In genomic region chr3:54621181-54621580, GRCh38 we compare ENCODE assay signal across 22 cellular contexts.
A peak's percentile ranks its signal among the peaks of the same experiment; 100 is the strongest.
DNase-seq lines count a peak whose midpoint lies in the region; ATAC-seq and TF ChIP-seq lines count a peak whose summit lies in the region.
"Had no signal": no experiment of that assay in that cellular context is flagged by ENCODE, and none has a peak within 500 bp of the region (broad histone marks: within the 10 kb centered on the region; RNA-seq: fewer than 3 reads in every experiment).

No MANE protein-coding gene starts in this region.

- in situ Hi-C loops in mammary epithelial cell (cut with MboI; ENCODE audit: low sequenced_read_pairs in 2 of 2) = no loop called here

- no peaks in the 10 kb centered on the region for H3K36me3 Mint-ChIP-seq in MCF 10A (ENCODE audit: insufficient read depth, unreplicated experiment)
- H3K36me3 Mint-ChIP-seq: activated naive CD8-positive, alpha-beta T cell had no signal

- H3K4me3 ChIP-seq in mammary epithelial cell (replicated peaks in 1 of 3; ENCODE audit: insufficient read depth in 1 of 3, low read depth in 2 of 3, low read length in 3 of 3) = no peak overlapping the region
- H3K4me3 ChIP-seq: breast epithelium, esophagus muscularis mucosa, GM12878, ovary, sigmoid colon had no signal

- TF ChIP-seq CTCF in mammary epithelial cell (conservative IDR thresholded peaks at IDR 0.05 in 1 of 2, IDR thresholded peaks at IDR 0.05 in 1 of 2; ENCODE audit: extremely low read depth in 1 of 2, insufficient read depth in 1 of 2, low read depth in 1 of 2, low read length in 2 of 2) = no peak
- TF ChIP-seq CTCF in MCF 10A (IDR thresholded peaks at IDR 0.05; ENCODE audit: unreplicated experiment) = no peak

- no peaks in the 10 kb centered on the region for H3K27me3 Mint-ChIP-seq in MCF 10A (ENCODE audit: insufficient read depth, unreplicated experiment)
- H3K27me3 Mint-ChIP-seq: activated CD4-positive, alpha-beta memory T cell treated with anti-CD3 and anti-CD28 coated beads, Interleukin-2, amount 10 ng/mL, durations not matched to agents 7 days and 5 days had no signal

- no peaks in the 10 kb centered on the region for H3K4me1 Mint-ChIP-seq in MCF 10A (ENCODE audit: insufficient read depth, unreplicated experiment)
- H3K4me1 Mint-ChIP-seq: activated CD4-positive, alpha-beta memory T cell treated with anti-CD3 and anti-CD28 coated beads, Interleukin-2, amount 10 ng/mL, durations not matched to agents 7 days and 5 days had no signal

- H3K27me3 ChIP-seq in mammary epithelial cell (ENCODE audit: insufficient read depth, low read length) = no peaks in the 10 kb centered on the region
- H3K27me3 ChIP-seq: breast epithelium, esophagus muscularis mucosa, ovary, sigmoid colon had no signal

- peaks cover 7% of the 10 kb centered on the region for H3K9me3 Mint-ChIP-seq in MCF 10A (ENCODE audit: unreplicated experiment)
- H3K9me3 Mint-ChIP-seq: activated CD4-positive, alpha-beta memory T cell treated with anti-CD3 and anti-CD28 coated beads, Interleukin-2, amount 10 ng/mL, durations not matched to agents 7 days and 5 days; activated T-cell treated with anti-CD3 and anti-CD28 coated beads, Interleukin-2, amount 50 U/mL, for 4 hours had no signal

- 5% methylated on average over 8 of the region's 8 CpGs for WGBS in mammary epithelial cell (ENCODE audit: low coverage, missing lambda C conversion rate)

- H4K20me1 ChIP-seq in mammary epithelial cell (ENCODE audit: insufficient read depth, low read length) = no peaks in the 10 kb centered on the region

- BruUV-seq in mammary epithelial cell (replicated peaks; lab: Mats Ljungman, UMichigan) (no TSS peak), MCF 10A (replicated peaks; lab: Mats Ljungman, UMichigan) (no TSS peak)

- no peak overlapping the region for H3K9ac ChIP-seq in mammary epithelial cell (ENCODE audit: insufficient read depth, low read length)

- H3K27ac Mint-ChIP-seq in MCF 10A (ENCODE audit: low read depth, unreplicated experiment) = no peak overlapping the region
- H3K27ac Mint-ChIP-seq: activated CD4-positive, alpha-beta memory T cell treated with anti-CD3 and anti-CD28 coated beads, Interleukin-2, amount 10 ng/mL, durations not matched to agents 7 days and 5 days; activated naive CD8-positive, alpha-beta T cell had no signal

- no peaks in the 10 kb centered on the region for H3K36me3 ChIP-seq in mammary epithelial cell (ENCODE audit: insufficient read depth, low read length)
- H3K36me3 ChIP-seq: breast epithelium, esophagus muscularis mucosa, ovary, sigmoid colon had no signal

- no peaks in the 10 kb centered on the region for H3K79me2 ChIP-seq in mammary epithelial cell (ENCODE audit: insufficient read depth, low read length)

- ATAC-seq in GM18858 (IDR thresholded peaks at IDR 0.05; ENCODE audit: unreplicated experiment) = no peak
- ATAC-seq in HG03108 (IDR thresholded peaks at IDR 0.05; ENCODE audit: unreplicated experiment) = no peak
- ATAC-seq in HG02885 (IDR thresholded peaks at IDR 0.05; ENCODE audit: poor library complexity, unreplicated experiment) = no peak
- ATAC-seq: activated T-cell treated with anti-CD3 and anti-CD28 coated beads, Interleukin-2, amount 50 U/mL, for 4 hours; GM12878 had no signal

- intact Hi-C loops in mammary epithelial cell (cut with micrococcal nuclease) = no loop called here
- intact Hi-C loops in MCF 10A (cut with micrococcal nuclease) = no loop called here

- no peaks in the 10 kb centered on the region for H3K9me3 ChIP-seq in mammary epithelial cell (replicated peaks; ENCODE audit: insufficient read depth, low read length)
- H3K9me3 ChIP-seq: breast epithelium, esophagus muscularis mucosa, ovary, sigmoid colon had no signal

- dilution Hi-C loops in mammary epithelial cell (cut with HindIII; ENCODE audit: low sequenced_read_pairs) = no loop called here

- no peak overlapping the region for H3K27ac ChIP-seq in mammary epithelial cell (ENCODE audit: insufficient read depth, low read depth, low read length)
- H3K27ac ChIP-seq: breast epithelium, esophagus muscularis mucosa, ovary, sigmoid colon had no signal

- POLR2A ChIA-PET in MCF 10A (lab: Yijun Ruan, JAX) = no interaction called here

- peak overlapping the region; percentile 11 for H3K4me2 ChIP-seq in mammary epithelial cell (ENCODE audit: insufficient read depth, low read depth, low read length)

- H2AFZ ChIP-seq in mammary epithelial cell (ENCODE audit: low read depth, low read length) = peak overlapping the region; percentile 29

- H3K4me1 ChIP-seq in mammary epithelial cell (ENCODE audit: insufficient read depth, low read length) = peaks cover 14% of the 10 kb centered on the region
- H3K4me1 ChIP-seq: breast epithelium, esophagus muscularis mucosa, sigmoid colon had no signal

- H3K4me3 Mint-ChIP-seq in MCF 10A (ENCODE audit: unreplicated experiment) = no peak overlapping the region
- H3K4me3 Mint-ChIP-seq: activated CD4-positive, alpha-beta memory T cell treated with anti-CD3 and anti-CD28 coated beads, Interleukin-2, amount 10 ng/mL, durations not matched to agents 7 days and 5 days; activated naive CD8-positive, alpha-beta T cell; activated T-cell treated with anti-CD3 and anti-CD28 coated beads, Interleukin-2, amount 50 U/mL, for 4 hours had no signal

- CTCF ChIA-PET in mammary epithelial cell (lab: Charles Lee; ENCODE audit: low non-redundant PET) = no interaction called here
- CTCF ChIA-PET in MCF 10A (lab: Yijun Ruan, JAX) = no interaction called here

- peak; percentile 58 for DNase-seq in mammary epithelial cell
- no peak for DNase-seq in MCF 10A (ENCODE audit: unreplicated experiment)
- DNase-seq in NCI-H524 (lab: John Stamatoyannopoulos, UW) = peak; percentile 70 to 83
- DNase-seq in astrocyte of the hippocampus (ENCODE audit: low read depth, low spot score) = peak; percentile 31
- no peak for DNase-seq in NCI-H2029 treated with DMSO at 0.1 percent for 48 hours (lab: John Stamatoyannopoulos, UW)
- DNase-seq: activated CD4-positive, alpha-beta memory T cell treated with anti-CD3 and anti-CD28 coated beads, Interleukin-2, amount 10 ng/mL, durations not matched to agents 7 days and 5 days; activated T-cell treated with anti-CD3 and anti-CD28 coated beads, Interleukin-2, amount 50 U/mL, for 4 hours; GDM1; glutamatergic neuron; GOT3; KBM-7; NCI-H1105; ovary; stimulated activated CD4-positive, alpha-beta T cell treated with anti-CD3 and anti-CD28 coated beads, Interleukin-2, amount 100 ng/mL, for 48 hours had no signal

Comparison
In these comparisons a context has a peak if more than half of its experiments do, and no peak if none do; other contexts are left out.
1. DNase-seq: peak in mammary epithelial cell (single experiment), NCI-H524 (2 of 2) and astrocyte of the hippocampus (single experiment); none in MCF 10A (single experiment) and NCI-H2029 treated with DMSO at 0.1 percent for 48 hours (single experiment).